Comparison of ENCODE assay signal across 11 cellular contexts in genomic region chr10:114970515-114970914, GRCh38. TPM values are rescaled to one million over a fixed set of nuclear protein-coding genes. Genes with fewer than 3 reads are reported as not detected.
DNase-seq lines count a peak whose midpoint lies in the region; ATAC-seq, FAIRE-seq and TF ChIP-seq lines count a peak whose summit lies in the region.
"Had no signal": no experiment of that assay in that cellular context is flagged by ENCODE, and none has a peak within 500 bp of the region (broad histone marks: within the 10 kb centered on the region; RNA-seq: fewer than 3 reads in every experiment).

No MANE protein-coding gene starts in this region.

- TF ChIP-seq CTCF in Loucy (conservative IDR thresholded peaks at IDR 0.05; ENCODE audit: low read length) (no peak), GM12878 (IDR thresholded peaks at IDR 0.05 in 2 of 3, conservative IDR thresholded peaks at IDR 0.05 in 1 of 3; ENCODE audit: control insufficient read depth in 2 of 3, extremely low read depth in 1 of 3, insufficient read depth in 1 of 3, low read depth in 3 of 3, low read length in 3 of 3) (no peak)

- no peak for FAIRE-seq in GM12878 (lab: Jason Lieb, UNC)

- H2BK5ac ChIP-seq in mesendoderm (ENCODE audit: low read length), result no peak overlapping the region

- peaks cover 5% of the 10 kb centered on the region; the same call in 1 of the 2 replicates for H3F3A ChIP-seq in Loucy (ENCODE audit: low read depth)

- H3K9ac ChIP-seq in Loucy (ENCODE audit: low read depth, low read length, poor library complexity, severe bottlenecking) (no peak overlapping the region), GM12878 (ENCODE audit: control insufficient read depth, insufficient read depth, low read length) (no peak overlapping the region), mesendoderm (ENCODE audit: low read length) (no peak overlapping the region)

- POLR2A ChIA-PET in GM12878 (lab: Charles Lee), result no interaction called here

- ATAC-seq in GM12878 (peak; percentile 15; the same call in 1 of the 3 replicates), GM19328 (IDR thresholded peaks at IDR 0.05; ENCODE audit: unreplicated experiment) (no peak)

- DNase-seq in ELF-1 (ENCODE audit: low read depth, low spot score) (peak; percentile 16), GM12878 (ENCODE audit: low read depth, low spot score) (no peak), mesendoderm (peak; percentile 90), KG1 (lab: John Stamatoyannopoulos, UW) (no peak), mucosa of gallbladder (ENCODE audit: low spot score) (no peak), hepatic stellate cell (ENCODE audit: low spot score) (no peak)

- H3K18ac ChIP-seq in mesendoderm (ENCODE audit: low read length), result no peak overlapping the region

- H3K27me3 ChIP-seq in Loucy (ENCODE audit: insufficient read depth, low read length, poor library complexity, severe bottlenecking), result no peaks in the 10 kb centered on the region
- H3K27me3 ChIP-seq in GM12878 (replicated peaks in 1 of 2; ENCODE audit: control insufficient read depth in 2 of 2, insufficient read depth in 2 of 2, low read length in 1 of 2), result no peaks in the 10 kb centered on the region
- H3K27me3 ChIP-seq in mesendoderm (ENCODE audit: insufficient read depth, low read length, poor library complexity), result no peaks in the 10 kb centered on the region

- H3K4me3 ChIP-seq in Loucy (ENCODE audit: low read length, poor library complexity, severe bottlenecking) (no peak overlapping the region), GM12878 (no peak overlapping the region), mesendoderm (ENCODE audit: low read length) (no peak overlapping the region)
- H3K4me3 ChIP-seq: thoracic aorta had no signal

- intact Hi-C loops in GM12878 (cut with micrococcal nuclease; ENCODE audit: unreplicated experiment), result no loop called here

- H3K9me2 ChIP-seq in Loucy (replicated peaks; ENCODE audit: low read depth, low read length), result no peaks in the 10 kb centered on the region

- H2BK15ac ChIP-seq in mesendoderm (replicated peaks; ENCODE audit: low read depth), result no peak overlapping the region

- no peak for TF ChIP-seq EP300 in GM12878 (IDR thresholded peaks at IDR 0.05; ENCODE audit: borderline replicate concordance in 1 of 2, control insufficient read depth in 1 of 2, low read depth in 2 of 2, low read length in 2 of 2)

- SMC1A ChIA-PET in GM12878 (lab: Charles Lee; ENCODE audit: uncharacterized antibody, unreplicated experiment), result interaction anchor here (0.6 to 1.3 kb wide), 2 partner anchors 12 to 54 kb away, joined by 3 read pairs; no protein-coding TSS in a partner anchor

- H3K79me2 ChIP-seq in Loucy (ENCODE audit: insufficient read depth, low read length), result peaks cover 18% of the 10 kb centered on the region; the same call in 1 of the 2 replicates
- H3K79me2 ChIP-seq in GM12878 (ENCODE audit: control insufficient read depth, insufficient read depth, low read length), result peaks cover 5% of the 10 kb centered on the region; the same call in 1 of the 2 replicates
- peaks cover 5% of the 10 kb centered on the region for H3K79me2 ChIP-seq in mesendoderm (ENCODE audit: control insufficient read depth, insufficient read depth, low read length)

- TF ChIP-seq POLR2A in GM12878 (IDR thresholded peaks at IDR 0.05; ENCODE audit: low read depth, low read length), result no peak

- H3K4ac ChIP-seq in mesendoderm (ENCODE audit: low read depth, low read length), result no peak overlapping the region

- H3K79me1 ChIP-seq in mesendoderm (ENCODE audit: low read length), result peaks cover 1% of the 10 kb centered on the region

- in situ Hi-C loops in GM12878 (cut with MboI), result no loop called here

- H3K56ac ChIP-seq in mesendoderm (ENCODE audit: low read length), result no peak overlapping the region

- no peak overlapping the region for H3K23ac ChIP-seq in mesendoderm (ENCODE audit: low read length)

- TF ChIP-seq RAD21 in GM12878 (IDR thresholded peaks at IDR 0.05; ENCODE audit: insufficient read depth, low read depth, low read length), result no peak

- WGBS in GM12878 (ENCODE audit: insufficient coverage, insufficient replicate concordance, low lambda C conversion rate, missing lambda C conversion rate), result 89% methylated on average over 4 of the region's 4 CpGs
- WGBS in mesendoderm (ENCODE audit: extremely low coverage, insufficient coverage, low lambda C conversion rate), result no CpG with 5 or more reads among the region's 4 CpGs

- H2AK5ac ChIP-seq in mesendoderm (ENCODE audit: low read length), result no peak overlapping the region

- RAD21 ChIA-PET in GM12878 (lab: Charles Lee; ENCODE audit: unreplicated experiment), result no interaction called here

- H3K9me3 ChIP-seq in Loucy (ENCODE audit: insufficient read depth, low read depth, low read length) (no peaks in the 10 kb centered on the region), GM12878 (replicated peaks; ENCODE audit: control insufficient read depth, insufficient read depth, low read length) (no peaks in the 10 kb centered on the region)
- H3K9me3 ChIP-seq: thoracic aorta had no signal

- no peak overlapping the region for H4K5ac ChIP-seq in mesendoderm (ENCODE audit: low read length)

- H3K4me1 ChIP-seq in Loucy (ENCODE audit: insufficient read depth, low read length, poor library complexity, severe bottlenecking), result peaks cover 22% of the 10 kb centered on the region
- H3K4me1 ChIP-seq in GM12878 (ENCODE audit: control insufficient read depth, insufficient read depth, low read length), result 0 out of 2 replicates have a peak, but pooled peaks cover 2% of the 10 kb centered on the region
- no peaks in the 10 kb centered on the region for H3K4me1 ChIP-seq in mesendoderm (ENCODE audit: control insufficient read depth, low read depth, low read length)

- CTCF ChIA-PET in GM12878 (lab: Yijun Ruan, JAX), result interaction anchor here (1.2 to 1.4 kb wide), 2 partner anchors 91 to 149 kb away, joined by 3 to 4 read pairs; no protein-coding TSS in a partner anchor

- H2BK120ac ChIP-seq in mesendoderm (ENCODE audit: low read depth, low read length), result no peak overlapping the region

- no peak overlapping the region for H3K27ac ChIP-seq in GM12878 (ENCODE audit: control insufficient read depth, insufficient read depth)
- no peak overlapping the region for H3K27ac ChIP-seq in mesendoderm (ENCODE audit: low read depth, low read length)
- H3K27ac ChIP-seq: epithelial cell of prostate, RWPE1, thoracic aorta had no signal

- no TSS peak for BruUV-seq in GM12878 (replicated peaks; lab: Mats Ljungman, UMichigan)

- H4K20me1 ChIP-seq in Loucy (ENCODE audit: insufficient read depth, low read length, poor library complexity, severe bottlenecking) (no peaks in the 10 kb centered on the region), GM12878 (ENCODE audit: control insufficient read depth, insufficient read depth) (no peaks in the 10 kb centered on the region)

- no peak overlapping the region for H4K8ac ChIP-seq in mesendoderm (ENCODE audit: low read depth, low read length)

- H2AFZ ChIP-seq in Loucy (ENCODE audit: low read length) (no peak overlapping the region), GM12878 (ENCODE audit: control insufficient read depth, low read depth, low read length) (no peak overlapping the region)

- peaks cover 31% of the 10 kb centered on the region for H3K36me3 ChIP-seq in Loucy (ENCODE audit: insufficient read depth, low read length)
- H3K36me3 ChIP-seq in GM12878 (ENCODE audit: control insufficient read depth in 2 of 2, insufficient read depth in 2 of 2, low read length in 1 of 2), result peaks cover 0 to 2% of the 10 kb centered on the region in 2 experiments; a peak in 1 of 4 replicates
- no peaks in the 10 kb centered on the region for H3K36me3 ChIP-seq in mesendoderm (ENCODE audit: control insufficient read depth, insufficient read depth, low read length)
- H3K36me3 ChIP-seq: thoracic aorta had no signal

- peak overlapping the region; percentile 41 for H3K4me2 ChIP-seq in Loucy (ENCODE audit: low read depth, low read length, poor library complexity, severe bottlenecking)
- no peak overlapping the region for H3K4me2 ChIP-seq in GM12878 (ENCODE audit: control insufficient read depth, insufficient read depth)
- no peak overlapping the region for H3K4me2 ChIP-seq in mesendoderm (ENCODE audit: low read length)

TF ChIP-seq in GM12878, 131 proteins besides CTCF, POLR2A, EP300 and RAD21 (continues in another document):
- no peak for TF ChIP-seq ZNF622 (IDR thresholded peaks at IDR 0.05)

RNA-seq across cellular contexts. Expression of gene TRUB1, which starts 32.5 kb away (rescaled TPM):
- total RNA-seq in GM12878 (2013; cell fraction: nucleolus; rRNA removed), result 25.7 and 27.2 TPM in 2 replicates
- 15.7 and 17.9 TPM in 2 replicates for total RNA-seq in GM12878 (2014; rRNA removed)
- total RNA-seq in GM12878 (2014; rRNA removed; fragmentation: Illumina TruSeq; extraction: Trizol), result 19.4 and 20.3 TPM in 2 replicates
- 15.8 and 15.9 TPM in 2 replicates for total RNA-seq in GM12878 (2021)
- 3.8 TPM for polyA plus RNA-seq in GM12878 (2011; ENCODE audit: low read depth)
- polyA plus RNA-seq in GM12878 (2011; rRNA removed), result 16.1 and 29.9 TPM in 2 replicates
- 6.5 and 6.9 TPM in 2 replicates for polyA plus RNA-seq in GM12878 (2011; cell fraction: cytosol; rRNA removed)
- 6.5 and 8.7 TPM in 2 replicates for polyA plus RNA-seq in GM12878 (2011; cell fraction: nucleus; rRNA removed)
- 5.5 and 8.4 TPM in 2 replicates for polyA plus RNA-seq in GM12878 (2012)
- 17.0 and 22.7 TPM in 2 replicates for polyA plus RNA-seq in GM12878 (2014; fragmentation: Illumina TruSeq; extraction: Trizol)
- 10 to 100 TPM in 1 of 2 experiments, 1 to 10 TPM in 1; 8.1 to 10.4 TPM for polyA plus RNA-seq in GM12878 (2014; fragmentation: Nextera tagmentation; extraction: Ambion mirVana)
- 11.1 and 12.4 TPM in 2 replicates for polyA plus RNA-seq in GM12878 (2014; rRNA removed)
- 10 to 100 TPM; 22.9 to 24.0 TPM for polyA plus RNA-seq in GM12878 (2016; fragmentation: Nextera tagmentation; extraction: Ambion mirVana)
- polyA minus RNA-seq in GM12878 (2011; rRNA and poly(A)+ RNA removed), result 8.9 and 12.5 TPM in 2 replicates
- 5.0 and 8.4 TPM in 2 replicates for polyA minus RNA-seq in GM12878 (2011; cell fraction: cytosol; rRNA and poly(A)+ RNA removed)
- 9.7 and 13.3 TPM in 2 replicates for polyA minus RNA-seq in GM12878 (2011; cell fraction: nucleus; rRNA and poly(A)+ RNA removed)
- 19.0 TPM for polyA plus RNA-seq in mesendoderm (2013, experiment 1 of 2)
- 19.6 TPM for polyA plus RNA-seq in mesendoderm (2013, experiment 2 of 2)
- 17.8 TPM for total RNA-seq in mucosa of gallbladder

Comparison
In these comparisons a context has a peak if more than half of its experiments do, and no peak if none do; other contexts are left out.
1. DNase-seq: peak in ELF-1 (single experiment) and mesendoderm (single experiment); none in GM12878 (single experiment), KG1 (single experiment), mucosa of gallbladder (single experiment) and hepatic stellate cell (single experiment).